10 cellular contexts compared by ENCODE assay signal in genomic region chr12:124565071-124565491, GRCh38. TPM values are rescaled to one million over a fixed set of nuclear protein-coding genes. Genes with fewer than 3 reads are reported as not detected.
DNase-seq lines count a peak whose midpoint lies in the region; ATAC-seq and TF ChIP-seq lines count a peak whose summit lies in the region.
"Had no signal": no experiment of that assay in that cellular context is flagged by ENCODE, and none has a peak within 500 bp of the region (broad histone marks: within the 10 kb centered on the region; RNA-seq: fewer than 3 reads in every experiment).

No MANE protein-coding gene starts in this region.

- DNase-seq in T-cell: no peak
- peak; percentile 62 for DNase-seq in globus pallidus (ENCODE audit: low spot score)
- DNase-seq in skeletal muscle cell (ENCODE audit: low read depth): no peak
- DNase-seq in NCI-H510A treated with DMSO at 0.1 percent for 48 hours (lab: John Stamatoyannopoulos, UW): no peak
- no peak for DNase-seq in cerebellar cortex (ENCODE audit: low spot score)
- DNase-seq: NCI-H510A had no signal

- H3K36me3 Mint-ChIP-seq in T-cell: no peaks in the 10 kb centered on the region

- peak overlapping the region; percentile 86 to 95 (median 91) for H3K4me3 Mint-ChIP-seq in T-cell

- H3K4me3 ChIP-seq in GM12875 (ENCODE audit: low read depth, low read length) (peak overlapping the region; percentile 90), skeletal muscle cell (ENCODE audit: low read depth, low read length) (peak overlapping the region; percentile 89)

- no peaks in the 10 kb centered on the region for H3K27me3 Mint-ChIP-seq in T-cell

- POLR2A ChIA-PET in T-cell (lab: Charles Lee): no interaction called here

- TF ChIP-seq CTCF in GM12875 (IDR thresholded peaks at IDR 0.05; ENCODE audit: borderline replicate concordance, insufficient read depth, low read depth, low read length): no peak

- no peaks in the 10 kb centered on the region for H3K9me3 Mint-ChIP-seq in T-cell

- H3K4me1 Mint-ChIP-seq in T-cell: peaks cover 37 to 52% (median 48%) of the 10 kb centered on the region in 3 donors

- CTCF ChIA-PET in T-cell (lab: Charles Lee): no interaction called here

- ATAC-seq in T-cell (replicated peaks in 1 of 4) (no peak), GM18511 (IDR thresholded peaks at IDR 0.05; ENCODE audit: unreplicated experiment) (no peak), HG02798 (IDR thresholded peaks at IDR 0.05; ENCODE audit: poor library complexity, unreplicated experiment) (no peak)
- ATAC-seq: left colon had no signal

- H3K27ac Mint-ChIP-seq in T-cell: no peak overlapping the region

RNA-seq across cellular contexts. Expression of gene NCOR2, which starts 2.3 kb away (rescaled TPM):
- 100 to 1,000 TPM; 108 to 140 (median 127) TPM for total RNA-seq in T-cell
